ENCODE assay signal across 20 cellular contexts in the genomic region with DNA sequence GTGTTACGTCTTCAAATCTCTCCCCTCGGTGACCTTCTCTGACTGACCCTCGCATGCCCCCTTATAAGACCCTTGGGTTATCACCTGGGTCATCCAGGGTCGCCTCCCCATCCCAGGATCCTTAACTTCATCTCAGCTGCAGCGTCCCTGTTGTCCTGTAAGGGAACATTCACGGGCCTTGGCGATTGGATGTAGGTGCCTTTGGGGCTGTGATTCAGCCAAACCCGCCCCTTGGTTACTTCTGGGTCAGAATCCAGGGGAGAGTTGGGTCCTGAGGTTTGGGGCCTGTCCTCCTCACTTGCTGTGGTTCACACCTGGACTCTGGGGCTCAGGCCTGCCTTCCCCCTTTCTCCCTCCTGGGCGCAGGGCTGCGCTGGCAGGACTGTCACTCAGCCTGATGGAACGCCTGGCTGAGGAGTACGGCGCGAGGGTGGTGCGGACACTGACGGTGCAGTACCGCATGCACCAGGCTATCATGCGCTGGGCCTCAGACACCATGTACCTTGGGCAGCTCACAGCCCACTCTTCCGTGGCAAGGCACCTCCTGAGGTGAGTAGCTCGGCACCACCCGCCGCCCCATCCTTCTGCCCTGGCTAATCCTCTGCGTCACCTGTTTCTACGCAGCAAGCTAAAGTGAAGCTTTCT. TPM values are rescaled to one million over a fixed set of nuclear protein-coding genes. Genes with fewer than 3 reads are reported as not detected.
DNase-seq lines count a peak whose midpoint lies in the region; ATAC-seq, FAIRE-seq and TF ChIP-seq lines count a peak whose summit lies in the region.
"Had no signal": no experiment of that assay in that cellular context is flagged by ENCODE, and none has a peak within 500 bp of the region (broad histone marks: within the 10 kb centered on the region; RNA-seq: fewer than 3 reads in every experiment).

No MANE protein-coding gene starts in this region.

- H3K36me3 ChIP-seq in K562 (ENCODE audit: control insufficient read depth, insufficient read depth, low read length) (peaks cover 86% of the 10 kb centered on the region; the same call in 2 of the 3 replicates), spleen (peaks cover 0 to 100% (median 85%) of the 10 kb centered on the region in 6 donors), ovary (no peaks in the 10 kb centered on the region), Peyer's patch (peaks cover 0 to 85% (median 0%) of the 10 kb centered on the region in 3 donors)

- H3K27me3 ChIP-seq in K562 (ENCODE audit: control insufficient read depth in 2 of 2, insufficient read depth in 2 of 2, low read length in 2 of 2) (no peaks in the 10 kb centered on the region), spleen (replicated peaks in 1 of 7) (no peaks in the 10 kb centered on the region), ovary (no peaks in the 10 kb centered on the region), Peyer's patch (no peaks in the 10 kb centered on the region)
- H3K27me3 ChIP-seq: SJSA1 had no signal

- no peak overlapping the region for H3K9ac ChIP-seq in K562 (ENCODE audit: insufficient read depth in 1 of 2, low read depth in 2 of 2, low read length in 2 of 2)

- DNase-seq in GM13976 (ENCODE audit: low spot score) (peak; percentile 29), K562 (ENCODE audit: extremely low read depth in 1 of 4, low spot score in 3 of 4) (no peak), memory B cell (ENCODE audit: low spot score in 2 of 2) (no peak), spleen (peak; percentile 40), ovary (no peak), cerebellum (ENCODE audit: low spot score) (no peak), Peyer's patch (no peak)
- DNase-seq: CD4-positive, alpha-beta T cell; NCI-H187 treated with DMSO at 0.1 percent for 48 hours; NCI-H524 treated with DMSO at 0.1 percent for 48 hours; PC-3 had no signal

- TF ChIP-seq CTCF in GM13976 (IDR thresholded peaks at IDR 0.05; ENCODE audit: borderline replicate concordance, control extremely low read depth, extremely low read depth, insufficient read depth, missing control alignments), result no peak
- no peak for TF ChIP-seq CTCF in K562 (IDR thresholded peaks at IDR 0.05 in 2 of 3, conservative IDR thresholded peaks at IDR 0.05 in 1 of 3; ENCODE audit: insufficient read depth in 2 of 3, low read depth in 1 of 3, low read length in 3 of 3)
- TF ChIP-seq CTCF in spleen (IDR thresholded peaks at IDR 0.05 in 8 of 11, conservative IDR thresholded peaks at IDR 0.05 in 3 of 11), result no peak
- no peak for TF ChIP-seq CTCF in ovary (IDR thresholded peaks at IDR 0.05)
- TF ChIP-seq CTCF in Peyer's patch (IDR thresholded peaks at IDR 0.05), result no peak

- ATAC-seq in K562, result no peak
- ATAC-seq in memory B cell (ENCODE audit: low read depth), result no peak
- ATAC-seq in HG02981 (IDR thresholded peaks at IDR 0.05; ENCODE audit: unreplicated experiment), result no peak
- ATAC-seq: A549, GM12878, PC-3 had no signal

- H2AFZ ChIP-seq in K562 (ENCODE audit: low read depth, low read length), result no peak overlapping the region

- POLR2A ChIA-PET in K562 (lab: Yijun Ruan, JAX), result interaction anchor here (0.6 kb wide), 1 partner anchor 544 kb away, joined by 3 read pairs; no protein-coding TSS in a partner anchor

- no peak for TF ChIP-seq RAD21 in K562 (CRISPR knock-in tag; conservative IDR thresholded peaks at IDR 0.05 in 1 of 2, IDR thresholded peaks at IDR 0.05 in 1 of 2)

- no peaks in the 10 kb centered on the region for H3K9me1 ChIP-seq in K562 (ENCODE audit: control insufficient read depth, insufficient read depth, low read length)

- no peak overlapping the region for H3K4me3 Mint-ChIP-seq in memory B cell
- H3K4me3 Mint-ChIP-seq: CD4-positive, alpha-beta T cell had no signal

- H3K9me3 ChIP-seq in K562 (replicated peaks; ENCODE audit: control insufficient read depth, insufficient read depth, low read depth, low read length) (no peaks in the 10 kb centered on the region), spleen (no peaks in the 10 kb centered on the region), ovary (no peaks in the 10 kb centered on the region), Peyer's patch (no peaks in the 10 kb centered on the region)
- H3K9me3 ChIP-seq: A549, SJSA1 had no signal

- no peaks in the 10 kb centered on the region for H3K4me1 Mint-ChIP-seq in memory B cell

- peaks cover 26% of the 10 kb centered on the region for H3K36me3 Mint-ChIP-seq in memory B cell

- no peaks in the 10 kb centered on the region for H3K79me2 ChIP-seq in K562 (ENCODE audit: control insufficient read depth, insufficient read depth, low read length)

- FAIRE-seq in K562 (lab: Jason Lieb, UNC), result no peak
- FAIRE-seq: A549, GM12878, GM18507, H1 had no signal

- no peak for TF ChIP-seq EP300 in K562 (IDR thresholded peaks at IDR 0.05; ENCODE audit: low read length)
- TF ChIP-seq EP300 in ovary (IDR thresholded peaks at IDR 0.05), result no peak

- in situ Hi-C loops in GM13976 (cut with MboI; ENCODE audit: low sequenced_read_pairs, unreplicated experiment), result no loop called here
- in situ Hi-C loops in K562 (cut with MboI), result no loop called here

- no peak overlapping the region for H3K4me2 ChIP-seq in K562 (ENCODE audit: insufficient read depth, low read length)
- H3K4me2 ChIP-seq: A549 had no signal

- no peak overlapping the region for H3K4me3 ChIP-seq in K562
- H3K4me3 ChIP-seq in spleen, result no peak overlapping the region
- no peak overlapping the region for H3K4me3 ChIP-seq in ovary
- H3K4me3 ChIP-seq in Peyer's patch, result no peak overlapping the region
- H3K4me3 ChIP-seq: A549, GM12878, SJSA1 had no signal

- no TSS peak for BruUV-seq in K562 (replicated peaks; lab: Mats Ljungman, UMichigan)

- H4K20me1 ChIP-seq in K562 (replicated peaks; ENCODE audit: control insufficient read depth, insufficient read depth, low read length), result 0 out of 2 replicates have a peak, but pooled peaks cover 2% of the 10 kb centered on the region

- H3K9me3 Mint-ChIP-seq in memory B cell, result no peaks in the 10 kb centered on the region
- H3K9me3 Mint-ChIP-seq: CD4-positive, alpha-beta T cell had no signal

- 95% methylated on average over 19 of the region's 24 CpGs for WGBS in K562 (ENCODE audit: insufficient coverage, low coverage, missing lambda C conversion rate)
- WGBS in spleen, 5 donors, result 96 to 97% (median 97%) methylated on average over 24 of the region's 24 CpGs
- WGBS in ovary, 3 donors, result 95 to 96% (median 95%) methylated on average over 24 of the region's 24 CpGs

- TF ChIP-seq POLR2A in K562 (conservative IDR thresholded peaks at IDR 0.05), result no peak
- TF ChIP-seq POLR2A in spleen (IDR thresholded peaks at IDR 0.05), result no peak
- TF ChIP-seq POLR2A in ovary (IDR thresholded peaks at IDR 0.05), result no peak
- TF ChIP-seq POLR2A in Peyer's patch (IDR thresholded peaks at IDR 0.05), result no peak

- H3K4me1 ChIP-seq in K562 (replicated peaks in 1 of 2; ENCODE audit: control insufficient read depth in 2 of 2, insufficient read depth in 2 of 2, low read length in 2 of 2) (peaks cover 0 to 5% of the 10 kb centered on the region in 2 experiments; a peak in 1 of 5 replicates), spleen (peaks cover 0 to 10% (median 7%) of the 10 kb centered on the region in 6 donors), ovary (ENCODE audit: insufficient read depth) (no peaks in the 10 kb centered on the region), Peyer's patch (no peaks in the 10 kb centered on the region)
- H3K4me1 ChIP-seq: A549, SJSA1 had no signal

- CTCF ChIA-PET in K562 (lab: Yijun Ruan, JAX; ENCODE audit: low intra/inter-chr PET ratio), result interaction anchor here (0.6 kb wide), 1 partner anchor 124 kb away, joined by 3 read pairs; no protein-coding TSS in a partner anchor

- intact Hi-C loops in K562 (cut with micrococcal nuclease), result no loop called here
- intact Hi-C loops in spleen (cut with DNase I; ENCODE audit: low total_unique reads), result no loop called here
- intact Hi-C loops in ovary (cut with DNase I), result loop anchor here in 1 of 4 donors (10.0 kb wide), 1 partner anchor 692 kb away; no protein-coding TSS in a partner anchor

- no peak overlapping the region for H3K27ac ChIP-seq in K562 (ENCODE audit: extremely low read depth, low read depth, low read length)
- H3K27ac ChIP-seq in spleen, result no peak overlapping the region
- H3K27ac ChIP-seq in ovary, result no peak overlapping the region
- no peak overlapping the region for H3K27ac ChIP-seq in Peyer's patch
- H3K27ac ChIP-seq: A549, SJSA1 had no signal

- H3K27me3 Mint-ChIP-seq in memory B cell, result no peaks in the 10 kb centered on the region
- H3K27me3 Mint-ChIP-seq: CD4-positive, alpha-beta T cell had no signal

- H3K27ac Mint-ChIP-seq in memory B cell, result peak overlapping the region; percentile 69
- H3K27ac Mint-ChIP-seq: CD4-positive, alpha-beta T cell had no signal

RNA-seq across cellular contexts. Expression of gene IGHMBP2, which starts 29.4 kb away (rescaled TPM):
- 109 and 159 TPM in 2 replicates for total RNA-seq in K562 (2011; cell fraction: chromatin; rRNA removed; ENCODE audit: low replicate concordance)
- total RNA-seq in K562 (2011; cell fraction: nucleolus; rRNA removed), result 75.3 and 75.5 TPM in 2 replicates
- total RNA-seq in K562 (2011; cell fraction: nucleoplasm; rRNA removed), result 61.4 and 66.5 TPM in 2 replicates
- total RNA-seq in K562 (2014; rRNA removed) (12.5 and 15.9 TPM in 2 replicates), K562 (2014; rRNA removed; fragmentation: Illumina TruSeq; extraction: Trizol) (8.3 and 11.7 TPM in 2 replicates), K562 (2015; rRNA removed; fragmentation: Illumina TruSeq; extraction: Trizol) (11.6 and 14.5 TPM in 2 replicates), K562 (2021) (24.8 and 28.9 TPM in 2 replicates), spleen (10 to 100 TPM; 15.6 to 31.6 (median 25.3) TPM), ovary (10 to 100 TPM in 6 of 7 donors, 1 to 10 TPM in 1; 8.3 to 18.9 (median 16.2) TPM), cerebellum (15.3 TPM), Peyer's patch (10 to 100 TPM; 30.2 to 59.5 (median 49.2) TPM)
- polyA plus RNA-seq in K562 (2011; rRNA removed) (14.5 and 21.1 TPM in 2 replicates), K562 (2014; fragmentation: Illumina TruSeq; extraction: Trizol) (18.8 and 20.7 TPM in 2 replicates), K562 (2014; fragmentation: Nextera tagmentation; extraction: Ambion mirVana) (1 to 10 TPM; 1.6 to 1.8 TPM), K562 (2014; rRNA removed) (16.3 and 18.6 TPM in 2 replicates), spleen (10 to 100 TPM in 2 of 3 donors, 1 to 10 TPM in 1; 8.2 to 24.1 (median 21.7) TPM), ovary (10 to 100 TPM; 13.7 to 14.1 TPM)
- 8.1 and 11.3 TPM in 2 replicates for polyA plus RNA-seq in K562 (2011; cell fraction: cytosol; rRNA removed)
- 61.4 and 78.3 TPM in 2 replicates for polyA plus RNA-seq in K562 (2011; cell fraction: nucleus; rRNA removed)
- 10.6 and 12.2 TPM in 2 replicates for polyA plus RNA-seq in K562 (2012)
- polyA minus RNA-seq in K562 (2011; rRNA and poly(A)+ RNA removed), result 14.0 and 15.0 TPM in 2 replicates
- polyA minus RNA-seq in K562 (2011; cell fraction: cytosol; rRNA and poly(A)+ RNA removed), result 10.6 and 14.2 TPM in 2 replicates
- 30.6 and 45.2 TPM in 2 replicates for polyA minus RNA-seq in K562 (2011; cell fraction: nucleus; rRNA and poly(A)+ RNA removed)

RNA-seq across cellular contexts. Expression of gene MRPL21, which starts 29.4 kb away (rescaled TPM):
- 59.2 and 99.2 TPM in 2 replicates for total RNA-seq in K562 (2011; cell fraction: chromatin; rRNA removed; ENCODE audit: low replicate concordance)
- 79.2 and 104 TPM in 2 replicates for total RNA-seq in K562 (2011; cell fraction: nucleolus; rRNA removed)
- total RNA-seq in K562 (2011; cell fraction: nucleoplasm; rRNA removed), result 83.7 and 85.4 TPM in 2 replicates
- total RNA-seq in K562 (2014; rRNA removed) (254 and 255 TPM in 2 replicates), K562 (2014; rRNA removed; fragmentation: Illumina TruSeq; extraction: Trizol) (196 and 207 TPM in 2 replicates), K562 (2015; rRNA removed; fragmentation: Illumina TruSeq; extraction: Trizol) (207 and 219 TPM in 2 replicates), K562 (2021) (201 and 238 TPM in 2 replicates), spleen (10 to 100 TPM; 11.2 to 37.4 (median 32.9) TPM), ovary (10 to 100 TPM; 40.3 to 70.7 (median 51.9) TPM), cerebellum (25.0 TPM), Peyer's patch (10 to 100 TPM; 27.4 to 49.5 (median 38.1) TPM)
- polyA plus RNA-seq in K562 (2011; rRNA removed) (194 and 232 TPM in 2 replicates), K562 (2014; fragmentation: Illumina TruSeq; extraction: Trizol) (203 and 210 TPM in 2 replicates), K562 (2014; fragmentation: Nextera tagmentation; extraction: Ambion mirVana) (100 to 1,000 TPM; 448 to 618 TPM), K562 (2014; rRNA removed) (328 and 364 TPM in 2 replicates), spleen (10 to 100 TPM; 50.5 to 81.0 (median 62.2) TPM), ovary (10 to 100 TPM; 64.0 to 74.7 TPM)
- polyA plus RNA-seq in K562 (2011; cell fraction: cytosol; rRNA removed), result 126 and 191 TPM in 2 replicates
- polyA plus RNA-seq in K562 (2011; cell fraction: nucleus; rRNA removed), result 88.4 and 93.3 TPM in 2 replicates
- polyA plus RNA-seq in K562 (2012), result 124 and 195 TPM in 2 replicates
- 76.5 and 99.7 TPM in 2 replicates for polyA minus RNA-seq in K562 (2011; rRNA and poly(A)+ RNA removed)
- polyA minus RNA-seq in K562 (2011; cell fraction: cytosol; rRNA and poly(A)+ RNA removed), result 47.3 and 49.9 TPM in 2 replicates
- 40.5 and 55.1 TPM in 2 replicates for polyA minus RNA-seq in K562 (2011; cell fraction: nucleus; rRNA and poly(A)+ RNA removed)

RNA-seq across cellular contexts. Expression of gene MRGPRD, which starts 47.7 kb away (rescaled TPM):
- total RNA-seq in K562 (2011; cell fraction: chromatin; rRNA removed; ENCODE audit: low replicate concordance), result not detected in 2 replicates
- not detected in 2 replicates for total RNA-seq in K562 (2011; cell fraction: nucleolus; rRNA removed)
- not detected in 2 replicates for total RNA-seq in K562 (2011; cell fraction: nucleoplasm; rRNA removed)
- total RNA-seq in K562 (2014; rRNA removed) (not detected in 2 replicates), K562 (2014; rRNA removed; fragmentation: Illumina TruSeq; extraction: Trizol) (not detected in 2 replicates), K562 (2015; rRNA removed; fragmentation: Illumina TruSeq; extraction: Trizol) (not detected in 2 replicates), K562 (2021) (not detected in 2 replicates), spleen (not detected), ovary (not detected), cerebellum (not detected), Peyer's patch (not detected)
- polyA plus RNA-seq in K562 (2011; rRNA removed) (not detected in 2 replicates), K562 (2014; fragmentation: Illumina TruSeq; extraction: Trizol) (not detected in 2 replicates), K562 (2014; fragmentation: Nextera tagmentation; extraction: Ambion mirVana) (not detected), K562 (2014; rRNA removed) (not detected in 2 replicates), spleen (not detected), ovary (not detected)
- polyA plus RNA-seq in K562 (2011; cell fraction: cytosol; rRNA removed), result not detected in 2 replicates
- not detected in 2 replicates for polyA plus RNA-seq in K562 (2011; cell fraction: nucleus; rRNA removed)
- not detected in 2 replicates for polyA plus RNA-seq in K562 (2012)
- polyA minus RNA-seq in K562 (2011; rRNA and poly(A)+ RNA removed), result not detected in 2 replicates
- polyA minus RNA-seq in K562 (2011; cell fraction: cytosol; rRNA and poly(A)+ RNA removed), result not detected in 2 replicates
- not detected in 2 replicates for polyA minus RNA-seq in K562 (2011; cell fraction: nucleus; rRNA and poly(A)+ RNA removed)
- total RNA-seq: CD4-positive, alpha-beta T cell; GM12878; H1; HT-29; M059J; PC-3; SJSA1 had no signal
- polyA plus RNA-seq: A549, BJ, GM12878, H1 had no signal

Comparison
In these comparisons a context has a peak if more than half of its experiments do, and no peak if none do; other contexts are left out.
1. DNase-seq: peak in GM13976 (single experiment) and spleen (single experiment); none in K562 (0 of 4), memory B cell (0 of 2), ovary (0 of 5), cerebellum (single experiment) and Peyer's patch (0 of 3).